Comparison of ENCODE assay signal across 8 cellular contexts in genomic region chr3:48635222-48636021, GRCh38. TPM values are rescaled to one million over a fixed set of nuclear protein-coding genes. Genes with fewer than 3 reads are reported as not detected.
DNase-seq lines count a peak whose midpoint lies in the region; ATAC-seq and TF ChIP-seq lines count a peak whose summit lies in the region.

Gene SLC26A6, minus strand, starts transcription at chr3:48635461. Its CDS starts 68 bp downstream, at chr3:48635393.

- H3K27ac ChIP-seq in spleen = peak within 1 kb of the TSS; percentile 20 to 88 (median 81)

- DNase-seq in AG09309 (ENCODE audit: low read depth) = peak; percentile 79
- DNase-seq in NCI-H226 = peak; percentile 94
- peak; percentile 99 for DNase-seq in WTC11 (ENCODE audit: low spot score)
- peak; percentile 89 for DNase-seq in central memory CD4-positive, alpha-beta T cell
- peak; percentile 89 to 92 (median 89) for DNase-seq in immature natural killer cell
- peak; percentile 100 for DNase-seq in spleen

- H3K4me3 ChIP-seq in AG09309 (ENCODE audit: control insufficient read depth, low read depth, low read length) = peak within 1 kb of the TSS; percentile 92
- peak within 1 kb of the TSS; percentile 73 to 98 (median 87) for H3K4me3 ChIP-seq in spleen

- ATAC-seq in HG03196 (IDR thresholded peaks at IDR 0.05; ENCODE audit: unreplicated experiment) (peak; percentile 84), WTC11 (peak; percentile 91)

- POLR2A ChIA-PET in WTC11 (lab: Charles Lee) = interaction anchor here (0.5 to 2.7 kb wide), 14 partner anchors 12 to 372 kb away, joined by 3 to 41 read pairs (median 4); partner anchors contain the start of genes CELSR3, IP6K2, PFKFB4 and TMEM89

- WGBS in spleen, 5 donors = 0 to 1% (median 1%) methylated on average over 32 to 68 of the region's 68 CpGs

- H3K27ac Mint-ChIP-seq in WTC11 = peak within 1 kb of the TSS; percentile 94
- peak within 1 kb of the TSS; percentile 20 to 84 (median 68) for H3K27ac Mint-ChIP-seq in immature natural killer cell

- H3K9me3 ChIP-seq in spleen = no peaks in the 10 kb centered on the region

- H3K9me3 Mint-ChIP-seq in WTC11 (no peaks in the 10 kb centered on the region), immature natural killer cell (no peaks in the 10 kb centered on the region)

- TF ChIP-seq POLR2A in GM18951 (IDR thresholded peaks at IDR 0.05; ENCODE audit: extremely low read depth, insufficient read depth, insufficient read length) (peak; percentile 78), spleen (IDR thresholded peaks at IDR 0.05) (no peak)

- intact Hi-C loops in spleen (cut with DNase I; ENCODE audit: low total_unique reads) = no loop called here

- peak; percentile 71 for TF ChIP-seq CTCF in AG09309 (IDR thresholded peaks at IDR 0.05; ENCODE audit: control insufficient read depth, insufficient read depth, low read depth, low read length, missing control alignments)
- TF ChIP-seq CTCF in WTC11 (IDR thresholded peaks at IDR 0.05) = peak; percentile 62
- peak; percentile 11 to 74 (median 41) for TF ChIP-seq CTCF in spleen (IDR thresholded peaks at IDR 0.05 in 8 of 11, conservative IDR thresholded peaks at IDR 0.05 in 3 of 11)

- peaks cover 21% of the 10 kb centered on the region for H3K36me3 Mint-ChIP-seq in WTC11
- H3K36me3 Mint-ChIP-seq in immature natural killer cell = peaks cover 0 to 4% (median 0%) of the 10 kb centered on the region in 3 donors

- H3K27me3 Mint-ChIP-seq in WTC11 (ENCODE audit: low read depth) (no peaks in the 10 kb centered on the region), immature natural killer cell (ENCODE audit: low read depth in 3 of 3) (peaks cover 0 to 2% (median 0%) of the 10 kb centered on the region in 3 donors)

- H3K27me3 ChIP-seq in spleen (replicated peaks in 1 of 7) = no peaks in the 10 kb centered on the region

- peak within 1 kb of the TSS; percentile 84 for H3K4me3 Mint-ChIP-seq in WTC11
- peak within 1 kb of the TSS; percentile 86 to 92 (median 91) for H3K4me3 Mint-ChIP-seq in immature natural killer cell

- H3K4me1 ChIP-seq in spleen = peaks cover 10 to 37% (median 27%) of the 10 kb centered on the region in 6 donors

- H3K4me1 Mint-ChIP-seq in WTC11 (peaks cover 32% of the 10 kb centered on the region), immature natural killer cell (peaks cover 25 to 27% of the 10 kb centered on the region in 2 donors)

- H3K36me3 ChIP-seq in spleen = peaks cover 0 to 34% (median 9%) of the 10 kb centered on the region in 6 donors

- CTCF ChIA-PET in WTC11 (lab: Charles Lee) = interaction anchor here (0.5 to 3.6 kb wide), 53 partner anchors 10 to 939 kb away, joined by 3 to 51 read pairs (median 5); partner anchors contain the start of genes ATRIP, CCDC51, CELSR3 and COL7A1

- in situ Hi-C loops in GM18951 (cut with MboI; ENCODE audit: low sequenced_read_pairs, unreplicated experiment) = no loop called here

TF ChIP-seq in WTC11, 78 proteins besides CTCF, POLR2A, EP300 and RAD21 (continues in another document):
- TF ChIP-seq HMGA2 (CRISPR knock-in tag; IDR thresholded peaks at IDR 0.05) (no peak), TP53 (CRISPR knock-in tag; IDR thresholded peaks at IDR 0.05) (no peak), ZBTB43 (CRISPR knock-in tag; IDR thresholded peaks at IDR 0.05) (peak; percentile 65; the same call in 1 of the 2 replicates), ZNF317 (CRISPR knock-in tag; IDR thresholded peaks at IDR 0.05; ENCODE audit: borderline replicate concordance, low read depth) (0 out of 2 replicates have a peak, but pooled peaks have one; percentile 44), ZNF281 (CRISPR knock-in tag; IDR thresholded peaks at IDR 0.05) (0 out of 2 replicates have a peak, but pooled peaks have one; percentile 47), E2F5 (CRISPR knock-in tag; IDR thresholded peaks at IDR 0.05) (peak; percentile 88), ETV6 (CRISPR knock-in tag; IDR thresholded peaks at IDR 0.05) (peak; percentile 45; the same call in 1 of the 2 replicates), ZNF416 (CRISPR knock-in tag; IDR thresholded peaks at IDR 0.05) (0 out of 2 replicates have a peak, but pooled peaks have one; percentile 45), TEAD1 (CRISPR knock-in tag; IDR thresholded peaks at IDR 0.05) (no peak), STAT6 (CRISPR knock-in tag; conservative IDR thresholded peaks at IDR 0.05; ENCODE audit: low read depth) (no peak), NFE2L1 (CRISPR knock-in tag; IDR thresholded peaks at IDR 0.05) (0 out of 2 replicates have a peak, but pooled peaks have one; percentile 19), NFYB (CRISPR knock-in tag; conservative IDR thresholded peaks at IDR 0.05; ENCODE audit: low read depth) (peak; percentile 90), USF2 (CRISPR knock-in tag; IDR thresholded peaks at IDR 0.05) (peak; percentile 30; the same call in 1 of the 2 replicates)
- TF ChIP-seq, protein P1, sequence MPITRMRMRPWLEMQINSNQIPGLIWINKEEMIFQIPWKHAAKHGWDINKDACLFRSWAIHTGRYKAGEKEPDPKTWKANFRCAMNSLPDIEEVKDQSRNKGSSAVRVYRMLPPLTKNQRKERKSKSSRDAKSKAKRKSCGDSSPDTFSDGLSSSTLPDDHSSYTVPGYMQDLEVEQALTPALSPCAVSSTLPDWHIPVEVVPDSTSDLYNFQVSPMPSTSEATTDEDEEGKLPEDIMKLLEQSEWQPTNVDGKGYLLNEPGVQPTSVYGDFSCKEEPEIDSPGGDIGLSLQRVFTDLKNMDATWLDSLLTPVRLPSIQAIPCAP (CRISPR knock-in tag; IDR thresholded peaks at IDR 0.05) = peak; percentile 84; the same call in 1 of the 2 replicates

RNA-seq across cellular contexts. Expression of gene SLC26A6, which starts in this region (rescaled TPM):
- 57.2 to 58.9 TPM (median 57.8 TPM) in 3 replicates for total RNA-seq in WTC11 (2021)
- 1 to 10 TPM; 2.2 to 7.8 (median 5.1) TPM for polyA plus RNA-seq in immature natural killer cell
- total RNA-seq in spleen = 10 to 100 TPM; 18.0 to 59.7 (median 23.1) TPM
- 10 to 100 TPM in 2 of 3 donors, 1 to 10 TPM in 1; 8.5 to 21.6 (median 17.1) TPM for polyA plus RNA-seq in spleen

Comparison
In these comparisons a context has a peak if more than half of its experiments do, and no peak if none do; other contexts are left out.
1. Peak in every context shown above with its lines: DNase-seq, ATAC-seq, H3K4me3 ChIP-seq and H3K27ac ChIP-seq.